ENCODE assay signal across 15 cellular contexts in the genomic region with DNA sequence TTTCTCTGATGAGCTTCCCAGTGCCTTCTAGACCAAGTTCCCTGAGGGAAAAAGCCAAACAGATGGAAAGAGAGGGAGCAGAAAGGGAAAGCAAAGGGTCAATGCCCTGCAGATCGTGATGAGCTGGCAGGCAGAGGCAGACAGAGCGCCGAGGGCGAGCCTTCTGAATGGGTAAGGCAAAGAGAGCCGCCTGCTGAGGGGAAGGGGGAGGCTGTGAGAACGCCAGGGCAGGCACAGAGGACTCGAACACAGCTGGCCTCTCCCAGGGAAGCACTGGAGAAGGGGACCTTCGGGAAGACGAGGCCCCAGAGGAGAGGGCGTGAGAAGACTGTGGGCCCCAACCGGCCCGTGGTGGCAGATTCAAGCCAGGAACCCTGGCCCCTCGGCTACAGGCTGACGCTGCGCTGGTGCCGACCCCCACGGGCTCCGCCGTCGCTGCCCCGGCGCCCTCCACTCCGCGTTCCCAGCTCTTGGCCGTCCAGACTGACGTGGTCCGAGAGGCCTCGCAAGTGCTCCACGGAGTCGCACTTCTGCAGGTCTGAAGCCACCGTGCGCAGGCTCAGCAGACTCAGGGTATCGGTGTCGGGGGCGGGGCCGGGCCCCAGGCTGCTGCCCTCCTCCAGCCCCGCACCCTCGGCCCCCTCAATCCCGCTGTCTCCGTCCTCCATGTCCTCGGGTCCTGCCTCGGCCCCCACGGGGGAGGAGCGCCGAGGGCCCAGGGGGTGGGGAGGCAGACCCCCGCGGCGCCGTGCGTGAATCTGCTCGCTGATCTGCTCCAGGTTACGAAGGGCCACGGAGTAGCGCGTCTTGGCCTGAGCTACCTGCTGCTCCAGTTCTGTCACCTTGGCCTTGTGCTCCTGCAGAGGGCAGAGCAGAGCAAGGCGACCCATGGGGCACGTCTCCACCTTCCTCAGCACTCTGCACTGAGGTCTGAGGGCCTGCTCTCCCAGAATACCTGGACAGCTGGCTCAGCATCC. TPM values are rescaled to one million over a fixed set of nuclear protein-coding genes. Genes with fewer than 3 reads are reported as not detected.
A peak's percentile ranks its signal among the peaks of the same experiment; 100 is the strongest.
DNase-seq lines count a peak whose midpoint lies in the region; ATAC-seq and TF ChIP-seq lines count a peak whose summit lies in the region.
"Had no signal": no experiment of that assay in that cellular context is flagged by ENCODE, and none has a peak within 500 bp of the region (broad histone marks: within the 10 kb centered on the region; RNA-seq: fewer than 3 reads in every experiment).

No MANE protein-coding gene starts in this region.

- intact Hi-C loops in dendritic cell treated with granulocyte-macrophage colony-stimulating factor and Interleukin-4, amounts not matched to agents 40 ng/mL and 50 ng/mL, for 4 days (cut with micrococcal nuclease): no loop called here

- no peak overlapping the region for H3K4me3 Mint-ChIP-seq in HFFc6
- no peak overlapping the region for H3K4me3 Mint-ChIP-seq in dendritic cell treated with granulocyte-macrophage colony-stimulating factor and Interleukin-4, amounts not matched to agents 40 ng/mL and 50 ng/mL, for 4 days
- H3K4me3 Mint-ChIP-seq in naive thymus-derived CD8-positive, alpha-beta T cell: no peak overlapping the region

- H3K36me3 Mint-ChIP-seq in HFFc6 (ENCODE audit: low read depth): peaks cover 35% of the 10 kb centered on the region
- peaks cover 80% of the 10 kb centered on the region for H3K36me3 Mint-ChIP-seq in dendritic cell treated with granulocyte-macrophage colony-stimulating factor and Interleukin-4, amounts not matched to agents 40 ng/mL and 50 ng/mL, for 4 days (ENCODE audit: low read depth)
- H3K36me3 Mint-ChIP-seq in naive thymus-derived CD8-positive, alpha-beta T cell: peaks cover 0 to 49% (median 27%) of the 10 kb centered on the region in 3 donors

- ATAC-seq in naive thymus-derived CD8-positive, alpha-beta T cell: no peak
- no peak for ATAC-seq in GM18870 (IDR thresholded peaks at IDR 0.05; ENCODE audit: unreplicated experiment)

- peaks cover 6% of the 10 kb centered on the region for H3K27me3 Mint-ChIP-seq in HFFc6 (ENCODE audit: insufficient read depth)
- no peaks in the 10 kb centered on the region for H3K27me3 Mint-ChIP-seq in dendritic cell treated with granulocyte-macrophage colony-stimulating factor and Interleukin-4, amounts not matched to agents 40 ng/mL and 50 ng/mL, for 4 days
- H3K27me3 Mint-ChIP-seq in naive thymus-derived CD8-positive, alpha-beta T cell: no peaks in the 10 kb centered on the region

- H3K9me3 Mint-ChIP-seq in HFFc6: no peaks in the 10 kb centered on the region
- H3K9me3 Mint-ChIP-seq in dendritic cell treated with granulocyte-macrophage colony-stimulating factor and Interleukin-4, amounts not matched to agents 40 ng/mL and 50 ng/mL, for 4 days: no peaks in the 10 kb centered on the region
- H3K9me3 Mint-ChIP-seq in naive thymus-derived CD8-positive, alpha-beta T cell: no peaks in the 10 kb centered on the region

- POLR2A ChIA-PET in naive thymus-derived CD8-positive, alpha-beta T cell (lab: Charles Lee): no interaction called here

- TF ChIP-seq CTCF in HFFc6 (IDR thresholded peaks at IDR 0.05): peak; percentile 43

- peak overlapping the region; percentile 71 for H3K27ac Mint-ChIP-seq in HFFc6
- H3K27ac Mint-ChIP-seq in dendritic cell treated with granulocyte-macrophage colony-stimulating factor and Interleukin-4, amounts not matched to agents 40 ng/mL and 50 ng/mL, for 4 days: peak overlapping the region; percentile 47
- H3K27ac Mint-ChIP-seq in naive thymus-derived CD8-positive, alpha-beta T cell: peak overlapping the region in 6 of 10 donors; percentile 15 to 72 (median 34)

- DNase-seq in ELR (ENCODE audit: low read depth) (peak; percentile 22), HFFc6 (no peak), NCI-H2081 (lab: John Stamatoyannopoulos, UW) (no peak), OCI-M1 (lab: John Stamatoyannopoulos, UW) (no peak), hepatic stellate cell (ENCODE audit: low spot score) (no peak)
- DNase-seq in naive thymus-derived CD8-positive, alpha-beta T cell: no peak
- DNase-seq: activated naive CD4-positive, alpha-beta T cell treated with Interleukin-2 at 50 U/mL for 16 hours; COR-L47; left ventricle myocardium superior; NCI-H510A; nucleus accumbens; SJCRH30 had no signal

- H3K4me1 Mint-ChIP-seq in HFFc6 (ENCODE audit: low read depth): peaks cover 27% of the 10 kb centered on the region
- H3K4me1 Mint-ChIP-seq in dendritic cell treated with granulocyte-macrophage colony-stimulating factor and Interleukin-4, amounts not matched to agents 40 ng/mL and 50 ng/mL, for 4 days (ENCODE audit: low read depth): peaks cover 56% of the 10 kb centered on the region
- peaks cover 20 to 35% (median 23%) of the 10 kb centered on the region in 4 donors for H3K4me1 Mint-ChIP-seq in naive thymus-derived CD8-positive, alpha-beta T cell

RNA-seq across cellular contexts. Expression of a gene that starts 13.9 kb away (rescaled TPM):
- total RNA-seq in HFFc6 (2021; fragmentation: NEBNext Ultra II Directional; extraction: Animal tissue kit (Norgen Biotek cat#: 25700)): 10 to 100 TPM; 29.8 to 42.1 (median 32.2) TPM
- total RNA-seq in naive thymus-derived CD8-positive, alpha-beta T cell: 10 to 100 TPM; 28.5 to 29.9 TPM
- polyA plus RNA-seq in naive thymus-derived CD8-positive, alpha-beta T cell: 1 to 10 TPM; 1.6 to 3.5 (median 2.6) TPM

RNA-seq across cellular contexts. Expression of a gene that starts 26.2 kb away (rescaled TPM):
- 10 to 100 TPM; 13.8 to 20.8 (median 17.6) TPM for total RNA-seq in HFFc6 (2021; fragmentation: NEBNext Ultra II Directional; extraction: Animal tissue kit (Norgen Biotek cat#: 25700))
- total RNA-seq in naive thymus-derived CD8-positive, alpha-beta T cell: 10 to 100 TPM; 35.8 to 37.2 TPM
- polyA plus RNA-seq in naive thymus-derived CD8-positive, alpha-beta T cell: 10 to 100 TPM; 17.9 to 25.6 (median 19.6) TPM

RNA-seq across cellular contexts. Expression of a gene that starts 47.1 kb away (rescaled TPM):
- total RNA-seq in HFFc6 (2021; fragmentation: NEBNext Ultra II Directional; extraction: Animal tissue kit (Norgen Biotek cat#: 25700)): 10 to 100 TPM; 18.4 to 28.9 (median 21.1) TPM
- 10 to 100 TPM; 68.9 to 69.6 TPM for total RNA-seq in naive thymus-derived CD8-positive, alpha-beta T cell
- 1 to 10 TPM; 5.2 to 9.3 (median 5.9) TPM for polyA plus RNA-seq in naive thymus-derived CD8-positive, alpha-beta T cell

RNA-seq across cellular contexts. Expression of a gene that starts 56.2 kb away (rescaled TPM):
- under 1 TPM in 4 of 6 experiments, not detected in 2; 0.14 to 0.58 (median 0.25) TPM for total RNA-seq in HFFc6 (2021; fragmentation: NEBNext Ultra II Directional; extraction: Animal tissue kit (Norgen Biotek cat#: 25700))
- total RNA-seq in naive thymus-derived CD8-positive, alpha-beta T cell: not detected
- not detected for polyA plus RNA-seq in naive thymus-derived CD8-positive, alpha-beta T cell
- total RNA-seq: left ventricle myocardium superior, LHCN-M2 had no signal
